Comparison of ENCODE assay signal across 8 cellular contexts in genomic region chr2:109613922-109614714, GRCh38. TPM values are rescaled to one million over a fixed set of nuclear protein-coding genes. Genes with fewer than 3 reads are reported as not detected.
DNase-seq lines count a peak whose midpoint lies in the region; ATAC-seq and TF ChIP-seq lines count a peak whose summit lies in the region.

Gene SEPTIN10 (minus strand): TSS chr2:109613966. CDS start chr2:109613827, 139 bp downstream.
Gene SOWAHC (plus strand): TSS chr2:109614364. CDS start chr2:109614490, 126 bp downstream.

- peak within 1 kb of the TSS; percentile 63 for H2AFZ ChIP-seq in mammary epithelial cell (ENCODE audit: low read depth, low read length)

- H3K36me3 ChIP-seq in mammary epithelial cell (ENCODE audit: insufficient read depth, low read length): peaks cover 4% of the 10 kb centered on the region
- no peaks in the 10 kb centered on the region for H3K36me3 ChIP-seq in iPS-20b (ENCODE audit: insufficient read depth, low read depth, low read length)
- H3K36me3 ChIP-seq in skeletal muscle satellite cell (ENCODE audit: insufficient read depth, low read length): no peaks in the 10 kb centered on the region

- CTCF ChIA-PET in mammary epithelial cell (lab: Charles Lee; ENCODE audit: low non-redundant PET): interaction anchor here (0.6 to 0.7 kb wide), 3 partner anchors 10 to 1134 kb away, joined by 4 to 18 read pairs (median 14); no protein-coding TSS in a partner anchor

- in situ Hi-C loops in mammary epithelial cell (cut with MboI; ENCODE audit: low sequenced_read_pairs in 2 of 2): loop anchor here in 1 of 2 donors (10.0 kb wide), 1 partner anchor 91 kb away; no protein-coding TSS in a partner anchor

- peak within 1 kb of the TSS; percentile 92 for H3K4me2 ChIP-seq in mammary epithelial cell (ENCODE audit: insufficient read depth, low read depth, low read length)
- peak within 1 kb of the TSS; percentile 82 for H3K4me2 ChIP-seq in skeletal muscle satellite cell (ENCODE audit: low read length)

- 3% methylated on average over 19 of the region's 104 CpGs for WGBS in mammary epithelial cell (ENCODE audit: low coverage, missing lambda C conversion rate)

- dilution Hi-C loops in mammary epithelial cell (cut with HindIII; ENCODE audit: low sequenced_read_pairs): no loop called here

- no peak for TF ChIP-seq CTCF in WI38 (IDR thresholded peaks at IDR 0.05; ENCODE audit: low read depth, low read length)
- no peak for TF ChIP-seq CTCF in mammary epithelial cell (conservative IDR thresholded peaks at IDR 0.05 in 1 of 2, IDR thresholded peaks at IDR 0.05 in 1 of 2; ENCODE audit: extremely low read depth in 1 of 2, insufficient read depth in 1 of 2, low read depth in 1 of 2, low read length in 2 of 2)

- peaks cover 32% of the 10 kb centered on the region for H3K4me1 ChIP-seq in mammary epithelial cell (ENCODE audit: insufficient read depth, low read length)
- peaks cover 27% of the 10 kb centered on the region for H3K4me1 ChIP-seq in iPS-20b (ENCODE audit: insufficient read depth, low read length)
- H3K4me1 ChIP-seq in skeletal muscle satellite cell (ENCODE audit: control insufficient read depth, insufficient read depth, low read length): peaks cover 36% of the 10 kb centered on the region

- ATAC-seq in HG02571 (IDR thresholded peaks at IDR 0.05; ENCODE audit: unreplicated experiment): peak; percentile 61

- H3K9me3 ChIP-seq in mammary epithelial cell (replicated peaks; ENCODE audit: insufficient read depth, low read length) (no peaks in the 10 kb centered on the region), iPS-20b (ENCODE audit: insufficient read depth, low read depth, low read length) (no peaks in the 10 kb centered on the region), skeletal muscle satellite cell (replicated peaks; ENCODE audit: low read length) (no peaks in the 10 kb centered on the region)

- peak within 1 kb of the TSS; percentile 74 for H3K4me3 ChIP-seq in WI38 (ENCODE audit: low read depth, low read length)
- H3K4me3 ChIP-seq in mammary epithelial cell (replicated peaks in 1 of 3; ENCODE audit: insufficient read depth in 1 of 3, low read depth in 2 of 3, low read length in 3 of 3): peak within 1 kb of the TSS; percentile 75 to 99 (median 85)
- peak within 1 kb of the TSS; percentile 89 for H3K4me3 ChIP-seq in iPS-20b (ENCODE audit: low read length)
- peak within 1 kb of the TSS; percentile 87 for H3K4me3 ChIP-seq in skeletal muscle satellite cell (ENCODE audit: low read length)

- TSS peak; percentile 7 for BruUV-seq in mammary epithelial cell (replicated peaks; lab: Mats Ljungman, UMichigan)

- peaks cover 2% of the 10 kb centered on the region for H4K20me1 ChIP-seq in mammary epithelial cell (ENCODE audit: insufficient read depth, low read length)

- H3K79me2 ChIP-seq in mammary epithelial cell (ENCODE audit: insufficient read depth, low read length): peaks cover 91% of the 10 kb centered on the region

- peak within 1 kb of the TSS; percentile 97 for H3K27ac ChIP-seq in mammary epithelial cell (ENCODE audit: insufficient read depth, low read depth, low read length)
- peak within 1 kb of the TSS; percentile 16 for H3K27ac ChIP-seq in iPS-20b (ENCODE audit: low read length)

- H3K27me3 ChIP-seq in mammary epithelial cell (ENCODE audit: insufficient read depth, low read length) (no peaks in the 10 kb centered on the region), iPS-20b (ENCODE audit: insufficient read depth, low read length) (peaks cover 22% of the 10 kb centered on the region), skeletal muscle satellite cell (ENCODE audit: control insufficient read depth, insufficient read depth, low read length) (no peaks in the 10 kb centered on the region)

- H3K9ac ChIP-seq in mammary epithelial cell (ENCODE audit: insufficient read depth, low read length) (peak within 1 kb of the TSS; percentile 100), iPS-20b (ENCODE audit: low read depth, low read length) (peak within 1 kb of the TSS; percentile 94), skeletal muscle satellite cell (ENCODE audit: low read depth, low read length) (peak within 1 kb of the TSS; percentile 94)

- intact Hi-C loops in mammary epithelial cell (cut with micrococcal nuclease): loop anchor here (1.0 to 10.0 kb wide), 5 partner anchors 48 to 101 kb away; no protein-coding TSS in a partner anchor

- DNase-seq in GM03348 (ENCODE audit: low spot score) (peak; percentile 99), NCI-H1694 treated with DMSO at 0.1 percent for 48 hours (lab: John Stamatoyannopoulos, UW) (peak; percentile 90), mammary epithelial cell (peak; percentile 99), GF-D8 (lab: John Stamatoyannopoulos, UW) (no peak)

RNA-seq across cellular contexts. Expression of gene SEPTIN10, which starts in this region (rescaled TPM):
- 100 to 1,000 TPM in 1 of 2 donors, 10 to 100 TPM in 1; 76.4 to 133 TPM for total RNA-seq in mammary epithelial cell
- 50.8 TPM for polyA plus RNA-seq in mammary epithelial cell
- 63.0 TPM for polyA minus RNA-seq in mammary epithelial cell
- total RNA-seq in skeletal muscle satellite cell (2012; rRNA removed): 44.1 and 61.6 TPM in 2 replicates

RNA-seq across cellular contexts. Expression of gene SOWAHC, which starts in this region (rescaled TPM):
- total RNA-seq in mammary epithelial cell: 100 to 1,000 TPM in 1 of 2 donors, 10 to 100 TPM in 1; 32.9 to 120 TPM
- polyA plus RNA-seq in mammary epithelial cell: 12.6 TPM
- 16.3 TPM for polyA minus RNA-seq in mammary epithelial cell
- total RNA-seq in skeletal muscle satellite cell (2012; rRNA removed): 7.6 and 10.6 TPM in 2 replicates
